In the genomic region with DNA sequence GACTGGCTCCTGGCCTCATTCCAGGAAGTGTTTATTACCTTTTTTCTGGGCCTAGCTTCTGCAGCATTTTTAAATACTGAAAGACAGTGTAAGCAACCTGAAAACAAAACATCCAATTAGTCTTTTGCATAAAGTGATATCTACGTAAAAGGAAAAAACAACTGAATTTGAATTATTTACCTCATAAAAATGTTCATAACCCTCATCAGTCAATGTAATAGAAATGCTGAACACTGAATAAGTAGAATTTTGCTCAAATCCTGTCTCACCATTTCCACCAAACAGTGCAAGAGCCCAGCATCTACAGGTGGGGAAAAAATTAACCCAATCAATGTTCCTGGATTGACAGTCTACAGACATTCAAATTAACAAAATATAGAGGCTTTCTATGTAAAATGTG, we compare ENCODE assay signal across 32 cellular contexts.
"Had no signal": no experiment of that assay in that cellular context is flagged by ENCODE, and none has a peak within 500 bp of the region (broad histone marks: within the 10 kb centered on the region; RNA-seq: fewer than 3 reads in every experiment).

No MANE protein-coding gene starts in this region.

- H3K4me1 Mint-ChIP-seq: activated CD4-positive, alpha-beta memory T cell treated with anti-CD3 and anti-CD28 coated beads, Interleukin-2, amount 10 ng/mL, durations not matched to agents 7 days and 5 days; activated CD4-positive, alpha-beta T cell treated with anti-CD3 and anti-CD28 coated beads, Interleukin-2, amount 10 ng/mL, durations not matched to agents 7 days and 5 days; activated naive CD4-positive, alpha-beta T cell treated with anti-CD3 and anti-CD28 coated beads, Interleukin-2, amount 10 ng/mL, durations not matched to agents 7 days and 5 days; WTC11 had no signal

- ATAC-seq: activated naive CD4-positive, alpha-beta T cell treated with anti-CD3 and anti-CD28 coated beads, Interleukin-2, amount 50 U/mL, for 72 hours; activated T-cell treated with anti-CD3 and anti-CD28 coated beads, Interleukin-2, amount 50 U/mL, for 72 hours; effector memory CD8-positive, alpha-beta T cell; foreskin keratinocyte; gastrocnemius medialis; heart left ventricle; WTC11 had no signal

- H3K27ac ChIP-seq: brain microvascular endothelial cell, esophagus muscularis mucosa, foreskin keratinocyte, gastrocnemius medialis, heart left ventricle, VCaP had no signal

- DNase-seq: activated CD4-positive, alpha-beta memory T cell treated with anti-CD3 and anti-CD28 coated beads, Interleukin-2, amount 10 ng/mL, durations not matched to agents 7 days and 5 days; activated CD4-positive, alpha-beta T cell treated with anti-CD3 and anti-CD28 coated beads for 1 hour; activated CD4-positive, alpha-beta T cell treated with anti-CD3 and anti-CD28 coated beads for 4 hours; activated CD4-positive, alpha-beta T cell treated with anti-CD3 and anti-CD28 coated beads, Interleukin-2, amount 10 ng/mL, durations not matched to agents 7 days and 5 days; activated CD4-positive, alpha-beta T cell treated with anti-CD3 and anti-CD28 coated beads, Interleukin-2, amount 50 U/mL, for 4 hours; activated CD8-positive, alpha-beta memory T cell treated with anti-CD3 and anti-CD28 coated beads, Interleukin-2, amount 50 U/mL, for 48 hours; activated gamma-delta T cell; activated naive CD4-positive, alpha-beta T cell; activated naive CD4-positive, alpha-beta T cell treated with anti-CD3 and anti-CD28 coated beads, Interleukin-2, amount 10 ng/mL, durations not matched to agents 7 days and 5 days; activated T-cell treated with anti-CD3 and anti-CD28 coated beads for 4 hours; activated T-cell treated with anti-CD3 and anti-CD28 coated beads, Interleukin-2, amount 50 U/mL, for 24 hours; activated T-cell treated with anti-CD3 and anti-CD28 coated beads, Interleukin-2, amount 50 U/mL, for 72 hours; amniotic stem cell; anterior cingulate cortex; brain microvascular endothelial cell; cortex of kidney; dermis blood vessel endothelial cell; effector CD4-positive, alpha-beta T cell; effector memory CD8-positive, alpha-beta T cell; erythroblast; foreskin keratinocyte; gastrocnemius medialis; glutamatergic neuron; heart left ventricle; T-helper 2 cell had no signal

- H3K9me3 ChIP-seq: esophagus muscularis mucosa, gastrocnemius medialis, heart left ventricle had no signal

- H3K27me3 Mint-ChIP-seq: activated CD4-positive, alpha-beta memory T cell treated with anti-CD3 and anti-CD28 coated beads, Interleukin-2, amount 10 ng/mL, durations not matched to agents 7 days and 5 days; activated CD4-positive, alpha-beta T cell treated with anti-CD3 and anti-CD28 coated beads, Interleukin-2, amount 10 ng/mL, durations not matched to agents 7 days and 5 days; activated naive CD4-positive, alpha-beta T cell treated with anti-CD3 and anti-CD28 coated beads, Interleukin-2, amount 10 ng/mL, durations not matched to agents 7 days and 5 days; activated T-cell treated with anti-CD3 and anti-CD28 coated beads, Interleukin-2, amount 50 U/mL, for 24 hours; effector memory CD8-positive, alpha-beta T cell had no signal

- H3K27ac Mint-ChIP-seq: activated CD4-positive, alpha-beta memory T cell treated with anti-CD3 and anti-CD28 coated beads, Interleukin-2, amount 10 ng/mL, durations not matched to agents 7 days and 5 days; activated CD4-positive, alpha-beta T cell treated with anti-CD3 and anti-CD28 coated beads, Interleukin-2, amount 10 ng/mL, durations not matched to agents 7 days and 5 days; activated naive CD4-positive, alpha-beta T cell treated with anti-CD3 and anti-CD28 coated beads, Interleukin-2, amount 10 ng/mL, durations not matched to agents 7 days and 5 days; activated T-cell treated with anti-CD3 and anti-CD28 coated beads, Interleukin-2, amount 50 U/mL, for 24 hours; WTC11 had no signal

- H3K9me3 Mint-ChIP-seq: activated CD4-positive, alpha-beta memory T cell treated with anti-CD3 and anti-CD28 coated beads, Interleukin-2, amount 10 ng/mL, durations not matched to agents 7 days and 5 days; activated CD4-positive, alpha-beta T cell treated with anti-CD3 and anti-CD28 coated beads, Interleukin-2, amount 10 ng/mL, durations not matched to agents 7 days and 5 days; activated naive CD4-positive, alpha-beta T cell treated with anti-CD3 and anti-CD28 coated beads, Interleukin-2, amount 10 ng/mL, durations not matched to agents 7 days and 5 days; activated naive CD4-positive, alpha-beta T cell treated with anti-CD3 and anti-CD28 coated beads, Interleukin-2, amount 50 U/mL, for 72 hours; activated T-cell treated with anti-CD3 and anti-CD28 coated beads, Interleukin-2, amount 50 U/mL, for 24 hours; activated T-cell treated with anti-CD3 and anti-CD28 coated beads, Interleukin-2, amount 50 U/mL, for 72 hours; effector memory CD8-positive, alpha-beta T cell; WTC11 had no signal

- H3K4me3 Mint-ChIP-seq: activated CD4-positive, alpha-beta memory T cell treated with anti-CD3 and anti-CD28 coated beads, Interleukin-2, amount 10 ng/mL, durations not matched to agents 7 days and 5 days; activated CD4-positive, alpha-beta T cell treated with anti-CD3 and anti-CD28 coated beads, Interleukin-2, amount 10 ng/mL, durations not matched to agents 7 days and 5 days; activated naive CD4-positive, alpha-beta T cell treated with anti-CD3 and anti-CD28 coated beads, Interleukin-2, amount 10 ng/mL, durations not matched to agents 7 days and 5 days; activated T-cell treated with anti-CD3 and anti-CD28 coated beads, Interleukin-2, amount 50 U/mL, for 24 hours; activated T-cell treated with anti-CD3 and anti-CD28 coated beads, Interleukin-2, amount 50 U/mL, for 72 hours; effector memory CD8-positive, alpha-beta T cell; WTC11 had no signal

- H3K27me3 ChIP-seq: brain microvascular endothelial cell, esophagus muscularis mucosa, foreskin keratinocyte, gastrocnemius medialis, heart left ventricle had no signal

- FAIRE-seq: astrocyte, bronchial epithelial cell, colon had no signal

- H3K4me3 ChIP-seq: esophagus muscularis mucosa, gastrocnemius medialis, heart left ventricle had no signal

- H3K4me1 ChIP-seq: esophagus muscularis mucosa, foreskin keratinocyte, heart left ventricle had no signal
